10 cellular contexts compared by ENCODE assay signal in the genomic region with DNA sequence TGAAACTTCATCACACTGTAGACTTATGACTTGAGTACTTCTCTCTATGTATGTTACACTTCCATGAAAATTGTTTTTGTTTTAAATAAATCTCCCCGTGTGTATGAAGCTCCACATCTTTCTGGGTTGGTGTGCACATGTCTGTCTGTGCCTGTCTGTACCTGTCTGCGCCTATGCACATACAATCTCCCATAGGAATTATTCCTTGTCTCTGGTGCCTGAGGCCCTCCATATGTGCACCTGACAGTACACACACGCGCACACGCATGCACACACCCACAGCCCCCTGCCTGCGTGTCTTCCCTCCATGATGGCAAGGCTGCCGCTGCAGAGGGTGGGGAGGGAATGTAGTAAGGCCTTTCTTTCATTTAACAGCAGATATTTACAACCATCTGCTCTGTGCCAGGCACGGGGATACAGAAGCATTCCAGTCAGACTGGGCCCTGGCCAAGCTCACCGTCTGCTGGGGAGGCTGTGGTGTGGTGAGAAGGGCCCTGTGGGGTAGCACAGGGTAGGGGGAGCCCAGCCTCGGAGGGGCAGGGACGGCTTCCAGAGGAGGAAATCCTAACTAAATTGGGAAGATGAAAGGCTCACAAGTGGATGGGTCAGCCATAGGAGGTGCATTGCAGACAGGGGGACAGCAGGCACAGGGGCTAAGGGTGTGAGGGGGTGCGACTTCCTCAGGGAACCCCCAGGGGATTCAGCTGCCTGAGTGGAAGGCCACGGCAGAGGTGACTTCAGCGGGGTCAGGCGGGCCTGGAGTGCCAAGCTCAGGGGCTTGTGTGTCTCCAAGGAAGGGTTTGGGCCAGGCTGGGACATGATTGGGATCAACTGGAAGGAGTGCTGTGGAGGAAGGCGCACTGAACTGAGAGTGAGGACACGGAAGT. TPM values are rescaled to one million over a fixed set of nuclear protein-coding genes. Genes with fewer than 3 reads are reported as not detected.
DNase-seq lines count a peak whose midpoint lies in the region; ATAC-seq and TF ChIP-seq lines count a peak whose summit lies in the region.
"Had no signal": no experiment of that assay in that cellular context is flagged by ENCODE, and none has a peak within 500 bp of the region (broad histone marks: within the 10 kb centered on the region; RNA-seq: fewer than 3 reads in every experiment).

No MANE protein-coding gene starts in this region.

- H3K4me1 ChIP-seq in SK-N-SH (ENCODE audit: control insufficient read depth in 1 of 2, insufficient read depth in 2 of 2, low read depth in 1 of 2, low read length in 1 of 2) (peaks cover 2 to 7% of the 10 kb centered on the region in 2 experiments; a peak in 3 of 4 replicates), uterus (peaks cover 0 to 17% of the 10 kb centered on the region in 2 donors)

- no peak overlapping the region for H3K9ac ChIP-seq in SK-N-SH

- TF ChIP-seq RAD21 in SK-N-SH (IDR thresholded peaks at IDR 0.05; ENCODE audit: low read length), result no peak

- peak overlapping the region; percentile 60; the same call in 1 of the 2 replicates for H3K4me2 ChIP-seq in SK-N-SH

- no peak overlapping the region for H2AFZ ChIP-seq in SK-N-SH (ENCODE audit: low read depth)

- CTCF ChIA-PET in SK-N-SH (lab: Yijun Ruan, JAX), result interaction anchor here (0.7 to 9.7 kb wide), 64 partner anchors 9 to 853 kb away, joined by 3 to 485 read pairs (median 6); a partner anchor contains a TSS
- CTCF ChIA-PET in activated CD4-positive, alpha-beta memory T cell treated with anti-CD3 and anti-CD28 coated beads for 36 hours (lab: Charles Lee), result interaction anchor here (0.5 to 14.4 kb wide), 59 partner anchors 9 to 854 kb away, joined by 3 to 557 read pairs (median 4); a partner anchor contains a TSS

- H3K27ac Mint-ChIP-seq in brain, result peak overlapping the region in 4 of 5 experiments; percentile 6 to 89 (median 46)
- H3K27ac Mint-ChIP-seq in memory B cell, result no peak overlapping the region
- no peak overlapping the region for H3K27ac Mint-ChIP-seq in activated CD4-positive, alpha-beta memory T cell treated with anti-CD3 and anti-CD28 coated beads for 36 hours

- POLR2A ChIA-PET in SK-N-SH (lab: Yijun Ruan, JAX), result no interaction called here
- POLR2A ChIA-PET in activated CD4-positive, alpha-beta memory T cell treated with anti-CD3 and anti-CD28 coated beads for 36 hours (lab: Charles Lee), result no interaction called here

- peak overlapping the region in 4 of 5 experiments; percentile 20 to 43 (median 28) for H3K4me3 Mint-ChIP-seq in brain
- H3K4me3 Mint-ChIP-seq in memory B cell, result peak overlapping the region; percentile 61
- H3K4me3 Mint-ChIP-seq in activated CD4-positive, alpha-beta memory T cell treated with anti-CD3 and anti-CD28 coated beads for 36 hours, result no peak overlapping the region

- H3K79me2 ChIP-seq in SK-N-SH (ENCODE audit: insufficient read depth), result no peaks in the 10 kb centered on the region

- H3K36me3 ChIP-seq in SK-N-SH (replicated peaks in 1 of 2; ENCODE audit: control insufficient read depth in 1 of 2, insufficient read depth in 2 of 2, low read length in 1 of 2) (no peaks in the 10 kb centered on the region), uterus (no peaks in the 10 kb centered on the region)

- H3K9me2 ChIP-seq in SK-N-SH, result no peaks in the 10 kb centered on the region

- no peak for TF ChIP-seq EP300 in SK-N-SH (IDR thresholded peaks at IDR 0.05; ENCODE audit: borderline replicate concordance in 1 of 2, low read depth in 1 of 2, low read length in 1 of 2)

- no peaks in the 10 kb centered on the region for H3K36me3 Mint-ChIP-seq in brain
- H3K36me3 Mint-ChIP-seq in memory B cell, result no peaks in the 10 kb centered on the region
- no peaks in the 10 kb centered on the region for H3K36me3 Mint-ChIP-seq in activated CD4-positive, alpha-beta memory T cell treated with anti-CD3 and anti-CD28 coated beads for 36 hours

- no peak overlapping the region for H3K4me3 ChIP-seq in SK-N-SH (ENCODE audit: low read depth in 2 of 2, low read length in 1 of 2)
- peak overlapping the region in 1 of 2 donors; percentile 14 for H3K4me3 ChIP-seq in uterus

- TF ChIP-seq CTCF in SK-N-SH (IDR thresholded peaks at IDR 0.05) (no peak), brain (conservative IDR thresholded peaks at IDR 0.05) (no peak), uterus (IDR thresholded peaks at IDR 0.05) (no peak)

- H3F3A ChIP-seq in SK-N-SH (replicated peaks; ENCODE audit: insufficient read depth), result peaks cover 6% of the 10 kb centered on the region

- DNase-seq in SK-N-SH, result no peak
- DNase-seq in memory B cell (ENCODE audit: low spot score in 2 of 2), result no peak
- DNase-seq in uterus, result no peak
- no peak for DNase-seq in activated CD4-positive, alpha-beta memory T cell treated with anti-CD3 and anti-CD28 coated beads for 36 hours
- DNase-seq: GF-D8 had no signal

- H3K27me3 Mint-ChIP-seq in brain (peaks cover 21% of the 10 kb centered on the region), memory B cell (peaks cover 14% of the 10 kb centered on the region)
- H3K27me3 Mint-ChIP-seq in activated CD4-positive, alpha-beta memory T cell treated with anti-CD3 and anti-CD28 coated beads for 36 hours, result peaks cover 2% of the 10 kb centered on the region

- H3K27ac ChIP-seq in SK-N-SH (ENCODE audit: low read depth in 2 of 2, low read length in 1 of 2) (no peak overlapping the region), uterus (peak overlapping the region; percentile 26 to 43)

- H3K9me3 ChIP-seq in SK-N-SH (no peaks in the 10 kb centered on the region), uterus (no peaks in the 10 kb centered on the region)

- ATAC-seq in SK-N-SH treated with all-trans-retinoic acid at 6 μM for 48 hours (no peak), memory B cell (ENCODE audit: low read depth) (no peak), HG03139 (IDR thresholded peaks at IDR 0.05; ENCODE audit: unreplicated experiment) (no peak), HG02610 (IDR thresholded peaks at IDR 0.05; ENCODE audit: unreplicated experiment) (no peak)

- H3K27me3 ChIP-seq in SK-N-SH (ENCODE audit: insufficient read depth) (no peaks in the 10 kb centered on the region), uterus (no peaks in the 10 kb centered on the region)

- no peak for TF ChIP-seq POLR2A in uterus (IDR thresholded peaks at IDR 0.05)

- no peaks in the 10 kb centered on the region for H4K20me1 ChIP-seq in SK-N-SH (ENCODE audit: insufficient read depth)

- H3K4me1 Mint-ChIP-seq in brain (peaks cover 43% of the 10 kb centered on the region), memory B cell (peaks cover 20% of the 10 kb centered on the region)
- peaks cover 12% of the 10 kb centered on the region for H3K4me1 Mint-ChIP-seq in activated CD4-positive, alpha-beta memory T cell treated with anti-CD3 and anti-CD28 coated beads for 36 hours (ENCODE audit: low read depth)

- intact Hi-C loops in uterus (cut with DNase I; ENCODE audit: low total_unique reads), result loop anchor here (5.0 to 10.0 kb wide), 2 partner anchors 506 to 724 kb away; no protein-coding TSS in a partner anchor
- intact Hi-C loops in activated CD4-positive, alpha-beta memory T cell treated with anti-CD3 and anti-CD28 coated beads for 36 hours (cut with micrococcal nuclease), result loop anchor here (1.0 to 10.0 kb wide), 4 partner anchors 184 to 722 kb away; no protein-coding TSS in a partner anchor

- H3K9me3 Mint-ChIP-seq in brain (no peaks in the 10 kb centered on the region), memory B cell (no peaks in the 10 kb centered on the region)
- H3K9me3 Mint-ChIP-seq in activated CD4-positive, alpha-beta memory T cell treated with anti-CD3 and anti-CD28 coated beads for 36 hours, result no peaks in the 10 kb centered on the region

- WGBS in SK-N-SH (ENCODE audit: low lambda C conversion rate), result 84% methylated on average over 16 of the region's 17 CpGs

TF ChIP-seq in SK-N-SH, 30 proteins besides CTCF, POLR2A, EP300 and RAD21 (continues in another document):
- TF ChIP-seq FOSL2 (IDR thresholded peaks at IDR 0.05; ENCODE audit: borderline replicate concordance, low read depth), result no peak
- TF ChIP-seq SMC3 (IDR thresholded peaks at IDR 0.05; ENCODE audit: low read depth, low read length), result no peak
- TF ChIP-seq POLR2AphosphoS5 (IDR thresholded peaks at IDR 0.05; ENCODE audit: low read depth, low read length), result no peak
- no peak for TF ChIP-seq TCF12 (IDR thresholded peaks at IDR 0.05)

TF ChIP-seq in SK-N-SH treated with all-trans-retinoic acid at 6 μM for 48 hours, 23 proteins besides CTCF, POLR2A, EP300 and RAD21 (continues in another document):
- TF ChIP-seq SNAI2 (CRISPR knock-in tag; IDR thresholded peaks at IDR 0.05) (no peak), PPARA (CRISPR knock-in tag; IDR thresholded peaks at IDR 0.05; ENCODE audit: borderline replicate concordance) (no peak)

RNA-seq across cellular contexts. Expression of a gene that starts 26.1 kb away (rescaled TPM):
- polyA plus RNA-seq in SK-N-SH (2012; rRNA removed), result 47.7 and 49.4 TPM in 2 replicates
- 35.6 and 44.1 TPM in 2 replicates for polyA plus RNA-seq in SK-N-SH (2012; cell fraction: cytosol; rRNA removed)
- 40.7 and 41.4 TPM in 2 replicates for polyA plus RNA-seq in SK-N-SH (2012; cell fraction: nucleus; rRNA removed)
- 582 TPM for polyA plus RNA-seq in brain (ENCODE audit: insufficient read depth, low read depth, low replicate concordance)
- 10 to 100 TPM in 3 of 4 donors, 1 to 10 TPM in 1; 9.1 to 46.2 (median 36.5) TPM for total RNA-seq in uterus
- under 1 TPM; 0.51 to 0.67 TPM for total RNA-seq in activated CD4-positive, alpha-beta memory T cell treated with anti-CD3 and anti-CD28 coated beads for 36 hours
- total RNA-seq: occipital lobe had no signal

RNA-seq across cellular contexts. Expression of a gene that starts 30.0 kb away (rescaled TPM):
- polyA plus RNA-seq in SK-N-SH (2012; rRNA removed) (not detected in 2 replicates), brain (ENCODE audit: insufficient read depth, low read depth, low replicate concordance) (not detected)
- not detected in 2 replicates for polyA plus RNA-seq in SK-N-SH (2012; cell fraction: cytosol; rRNA removed)
- polyA plus RNA-seq in SK-N-SH (2012; cell fraction: nucleus; rRNA removed), result not detected in 2 replicates
- total RNA-seq in uterus, result not detected
- not detected for total RNA-seq in activated CD4-positive, alpha-beta memory T cell treated with anti-CD3 and anti-CD28 coated beads for 36 hours

RNA-seq across cellular contexts. Expression of a gene that starts 44.6 kb away (rescaled TPM):
- polyA plus RNA-seq in SK-N-SH (2012; rRNA removed), result not detected in 2 replicates
- polyA plus RNA-seq in SK-N-SH (2012; cell fraction: cytosol; rRNA removed), result not detected in 2 replicates
- polyA plus RNA-seq in SK-N-SH (2012; cell fraction: nucleus; rRNA removed), result 0.04 TPM in 1 of 2 replicates, not detected in the other
- not detected for polyA plus RNA-seq in brain (ENCODE audit: insufficient read depth, low read depth, low replicate concordance)
- total RNA-seq in uterus, result not detected
- total RNA-seq in activated CD4-positive, alpha-beta memory T cell treated with anti-CD3 and anti-CD28 coated beads for 36 hours, result not detected
- total RNA-seq: occipital lobe had no signal

Comparison
In these comparisons a context has a peak if more than half of its experiments do, and no peak if none do; other contexts are left out.
1. H3K27ac ChIP-seq: peak in uterus (2 of 2); none in SK-N-SH (0 of 2).
2. H3K27ac Mint-ChIP-seq: peak in brain (4 of 5); none in memory B cell (single experiment) and activated CD4-positive, alpha-beta memory T cell treated with anti-CD3 and anti-CD28 coated beads for 36 hours (single experiment).
3. RNA of a gene that starts 26.1 kb away (total RNA-seq): 9.1 to 46.2 TPM in uterus; 0.51 to 0.67 TPM in activated CD4-positive, alpha-beta memory T cell treated with anti-CD3 and anti-CD28 coated beads for 36 hours; every median in the first group is over 4 times any median in the second.